In genomic region chr14:69999246-69999645, GRCh38 we compare ENCODE assay signal across 1 cellular context.
TF ChIP-seq lines count a peak whose summit lies in the region.

No MANE protein-coding gene starts in this region.

TF ChIP-seq in A549, 52 proteins besides CTCF, POLR2A, EP300 and RAD21 (continued from another document):
- TF ChIP-seq REST (IDR thresholded peaks at IDR 0.05) (no peak), CBX8 (IDR thresholded peaks at IDR 0.05) (no peak), SMC3 (IDR thresholded peaks at IDR 0.05) (peak; percentile 71), BHLHE40 (IDR thresholded peaks at IDR 0.05; ENCODE audit: low read depth, low read length) (no peak), FOXS1 (CRISPR knock-in tag; IDR thresholded peaks at IDR 0.05) (peak; percentile 89; the same call in 1 of the 2 replicates), MAFK (IDR thresholded peaks at IDR 0.05; ENCODE audit: partially characterized antibody) (no peak), ZC3H11A (IDR thresholded peaks at IDR 0.05) (no peak), E2F6 (IDR thresholded peaks at IDR 0.05; ENCODE audit: borderline replicate concordance, low read depth) (peak; percentile 35; the same call in 1 of the 2 replicates), HOXA7 (CRISPR knock-in tag; IDR thresholded peaks at IDR 0.05) (no peak; the same call in 1 of the 2 replicates), PHF8 (IDR thresholded peaks at IDR 0.05; ENCODE audit: borderline replicate concordance, low read depth) (no peak), JUN (IDR thresholded peaks at IDR 0.05) (peak; percentile 99 to 100), HMGXB4 (CRISPR knock-in tag; IDR thresholded peaks at IDR 0.05; ENCODE audit: borderline replicate concordance) (no peak), CEBPB (IDR thresholded peaks at IDR 0.05) (peak; percentile 86 to 92), RARB (CRISPR knock-in tag; IDR thresholded peaks at IDR 0.05) (peak; percentile 64; the same call in 1 of the 2 replicates), NR3C1 (IDR thresholded peaks at IDR 0.05) (no peak), CBX2 (IDR thresholded peaks at IDR 0.05; ENCODE audit: borderline replicate concordance, low read depth) (no peak), NPAS2 (CRISPR knock-in tag; IDR thresholded peaks at IDR 0.05; ENCODE audit: borderline replicate concordance) (no peak), HOXB5 (CRISPR knock-in tag; IDR thresholded peaks at IDR 0.05) (peak; percentile 93), ZSCAN20 (CRISPR knock-in tag; IDR thresholded peaks at IDR 0.05) (peak; percentile 94), FOSL2 (IDR thresholded peaks at IDR 0.05) (peak; percentile 97), FOSL2 (CRISPR knock-in tag; IDR thresholded peaks at IDR 0.05) (peak; percentile 96), TP53 (CRISPR knock-in tag; IDR thresholded peaks at IDR 0.05) (no peak), TFCP2L1 (CRISPR knock-in tag; IDR thresholded peaks at IDR 0.05) (no peak; the same call in 1 of the 2 replicates)
